8 cellular contexts compared by ENCODE assay signal in genomic region chr7:5396999-5397656, GRCh38. TPM values are rescaled to one million over a fixed set of nuclear protein-coding genes. Genes with fewer than 3 reads are reported as not detected.
DNase-seq lines count a peak whose midpoint lies in the region; ATAC-seq, FAIRE-seq and TF ChIP-seq lines count a peak whose summit lies in the region.

No MANE protein-coding gene starts in this region.

- DNase-seq in AG04450 (ENCODE audit: low read depth, low spot score) (peak; percentile 57), RCC 7860 (ENCODE audit: low spot score) (peak; percentile 95), foreskin keratinocyte (peak; percentile 91 to 94), NCI-H1092 treated with DMSO at 0.1 percent for 48 hours (lab: John Stamatoyannopoulos, UW) (no peak)
- peak; percentile 76 to 82 for DNase-seq in activated T-helper 1 cell treated with anti-CD3 and anti-CD28 coated beads, Interleukin-2, amount 50 U/mL, for 16 hours (ENCODE audit: low read depth in 1 of 2, low spot score in 1 of 2)

- peak; percentile 86 for ATAC-seq in GM19023 (IDR thresholded peaks at IDR 0.05; ENCODE audit: unreplicated experiment)
- ATAC-seq in HG03196 (IDR thresholded peaks at IDR 0.05; ENCODE audit: unreplicated experiment): peak; percentile 78
- ATAC-seq in foreskin keratinocyte: peak; percentile 93

- H3K4me3 ChIP-seq in AG04450 (ENCODE audit: low read depth, low read length) (peak overlapping the region; percentile 32), rectal smooth muscle tissue (ENCODE audit: low read length) (peak overlapping the region; percentile 47)

- peak overlapping the region; percentile 35 for H3K9ac ChIP-seq in rectal smooth muscle tissue (ENCODE audit: low read length)

- H3K4me1 ChIP-seq in foreskin keratinocyte (no peaks in the 10 kb centered on the region), rectal smooth muscle tissue (ENCODE audit: control insufficient read depth, insufficient read depth, low read length) (peaks cover 13% of the 10 kb centered on the region)

- H3K27me3 ChIP-seq in AG04450 (ENCODE audit: control insufficient read depth, insufficient read depth, low read length): no peaks in the 10 kb centered on the region
- no peaks in the 10 kb centered on the region for H3K27me3 ChIP-seq in foreskin keratinocyte
- H3K27me3 ChIP-seq in rectal smooth muscle tissue (ENCODE audit: control insufficient read depth, insufficient read depth, low read length): no peaks in the 10 kb centered on the region

- peak; percentile 81 for FAIRE-seq in RCC 7860 (lab: Jason Lieb, UNC)

- H3K9me3 ChIP-seq in AG04450 (ENCODE audit: control insufficient read depth, insufficient read depth, low read length): peaks cover 3% of the 10 kb centered on the region; the same call in 1 of the 2 replicates

- CTCF ChIA-PET in AG04450 (lab: Charles Lee): no interaction called here

- POLR2A ChIA-PET in AG04450 (lab: Yijun Ruan, JAX): interaction anchor here (0.6 to 1.1 kb wide), 2 partner anchors 28 to 42 kb away, joined by 3 to 4 read pairs; no protein-coding TSS in a partner anchor

- H3K27ac ChIP-seq in AG04450 (ENCODE audit: low read depth, low read length) (peak overlapping the region; percentile 61), foreskin keratinocyte (peak overlapping the region; percentile 81), rectal smooth muscle tissue (ENCODE audit: low read depth, low read length) (peak overlapping the region; percentile 31)

- peaks cover 14% of the 10 kb centered on the region for H3K36me3 ChIP-seq in rectal smooth muscle tissue (ENCODE audit: control insufficient read depth, insufficient read depth, low read length)

- TF ChIP-seq CTCF in AG04450 (IDR thresholded peaks at IDR 0.05; ENCODE audit: low read depth, low read length) (no peak), foreskin keratinocyte (conservative IDR thresholded peaks at IDR 0.05) (no peak)

RNA-seq across cellular contexts. Expression of gene TNRC18, which starts 26.5 kb away (rescaled TPM):
- polyA plus RNA-seq in AG04450 (2011; rRNA removed) (13.4 and 15.6 TPM in 2 replicates), foreskin keratinocyte (15.0 and 19.3 TPM in 2 replicates)
- polyA minus RNA-seq in AG04450 (2011; rRNA and poly(A)+ RNA removed): 46.9 and 47.3 TPM in 2 replicates
- 59.7 and 61.9 TPM in 2 replicates for total RNA-seq in foreskin keratinocyte

Comparison
In these comparisons a context has a peak if more than half of its experiments do, and no peak if none do; other contexts are left out.
1. H3K27ac ChIP-seq: peak in every context shown above with its lines; median percentile 81 in foreskin keratinocyte; 61 in AG04450; 31 in rectal smooth muscle tissue.